1 cellular context compared by ENCODE assay signal in genomic region chr14:24188251-24189058, GRCh38.
TF ChIP-seq lines count a peak whose summit lies in the region.

A gene with protein sequence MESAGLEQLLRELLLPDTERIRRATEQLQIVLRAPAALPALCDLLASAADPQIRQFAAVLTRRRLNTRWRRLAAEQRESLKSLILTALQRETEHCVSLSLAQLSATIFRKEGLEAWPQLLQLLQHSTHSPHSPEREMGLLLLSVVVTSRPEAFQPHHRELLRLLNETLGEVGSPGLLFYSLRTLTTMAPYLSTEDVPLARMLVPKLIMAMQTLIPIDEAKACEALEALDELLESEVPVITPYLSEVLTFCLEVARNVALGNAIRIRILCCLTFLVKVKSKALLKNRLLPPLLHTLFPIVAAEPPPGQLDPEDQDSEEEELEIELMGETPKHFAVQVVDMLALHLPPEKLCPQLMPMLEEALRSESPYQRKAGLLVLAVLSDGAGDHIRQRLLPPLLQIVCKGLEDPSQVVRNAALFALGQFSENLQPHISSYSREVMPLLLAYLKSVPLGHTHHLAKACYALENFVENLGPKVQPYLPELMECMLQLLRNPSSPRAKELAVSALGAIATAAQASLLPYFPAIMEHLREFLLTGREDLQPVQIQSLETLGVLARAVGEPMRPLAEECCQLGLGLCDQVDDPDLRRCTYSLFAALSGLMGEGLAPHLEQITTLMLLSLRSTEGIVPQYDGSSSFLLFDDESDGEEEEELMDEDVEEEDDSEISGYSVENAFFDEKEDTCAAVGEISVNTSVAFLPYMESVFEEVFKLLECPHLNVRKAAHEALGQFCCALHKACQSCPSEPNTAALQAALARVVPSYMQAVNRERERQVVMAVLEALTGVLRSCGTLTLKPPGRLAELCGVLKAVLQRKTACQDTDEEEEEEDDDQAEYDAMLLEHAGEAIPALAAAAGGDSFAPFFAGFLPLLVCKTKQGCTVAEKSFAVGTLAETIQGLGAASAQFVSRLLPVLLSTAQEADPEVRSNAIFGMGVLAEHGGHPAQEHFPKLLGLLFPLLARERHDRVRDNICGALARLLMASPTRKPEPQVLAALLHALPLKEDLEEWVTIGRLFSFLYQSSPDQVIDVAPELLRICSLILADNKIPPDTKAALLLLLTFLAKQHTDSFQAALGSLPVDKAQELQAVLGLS (minus strand): TSS chr14:24188816. CDS start chr14:24188787, 29 bp downstream.

TF ChIP-seq in HepG2, 621 proteins besides CTCF, POLR2A, EP300 and RAD21 (continued from another document and continues in another):
- TF ChIP-seq TCF7 (IDR thresholded peaks at IDR 0.05; ENCODE audit: low read depth) = peak; percentile 57; the same call in 1 of the 2 replicates
- peak; percentile 100 for TF ChIP-seq MYC (CRISPR knock-in tag; IDR thresholded peaks at IDR 0.05; ENCODE audit: borderline replicate concordance)
- peak; percentile 99 for TF ChIP-seq ZNF407 (CRISPR knock-in tag; IDR thresholded peaks at IDR 0.05; ENCODE audit: not compliant biosample characterization)
- peak; percentile 96 for TF ChIP-seq ISL2 (CRISPR knock-in tag; IDR thresholded peaks at IDR 0.05)
- TF ChIP-seq HDAC1 (CRISPR knock-in tag; IDR thresholded peaks at IDR 0.05) = no peak
- peak; percentile 100 for TF ChIP-seq SMYD3 (CRISPR knock-in tag; IDR thresholded peaks at IDR 0.05)
- TF ChIP-seq IRF2 (CRISPR knock-in tag; IDR thresholded peaks at IDR 0.05) = peak; percentile 100
- TF ChIP-seq HMG20A (CRISPR knock-in tag; IDR thresholded peaks at IDR 0.05; ENCODE audit: borderline replicate concordance) = peak; percentile 71; the same call in 1 of the 2 replicates
- no peak for TF ChIP-seq NFIC (IDR thresholded peaks at IDR 0.05; ENCODE audit: low read length)
- no peak; the same call in 1 of the 2 replicates for TF ChIP-seq GPN1 (CRISPR knock-in tag; IDR thresholded peaks at IDR 0.05; ENCODE audit: borderline replicate concordance)
- TF ChIP-seq, protein P1, sequence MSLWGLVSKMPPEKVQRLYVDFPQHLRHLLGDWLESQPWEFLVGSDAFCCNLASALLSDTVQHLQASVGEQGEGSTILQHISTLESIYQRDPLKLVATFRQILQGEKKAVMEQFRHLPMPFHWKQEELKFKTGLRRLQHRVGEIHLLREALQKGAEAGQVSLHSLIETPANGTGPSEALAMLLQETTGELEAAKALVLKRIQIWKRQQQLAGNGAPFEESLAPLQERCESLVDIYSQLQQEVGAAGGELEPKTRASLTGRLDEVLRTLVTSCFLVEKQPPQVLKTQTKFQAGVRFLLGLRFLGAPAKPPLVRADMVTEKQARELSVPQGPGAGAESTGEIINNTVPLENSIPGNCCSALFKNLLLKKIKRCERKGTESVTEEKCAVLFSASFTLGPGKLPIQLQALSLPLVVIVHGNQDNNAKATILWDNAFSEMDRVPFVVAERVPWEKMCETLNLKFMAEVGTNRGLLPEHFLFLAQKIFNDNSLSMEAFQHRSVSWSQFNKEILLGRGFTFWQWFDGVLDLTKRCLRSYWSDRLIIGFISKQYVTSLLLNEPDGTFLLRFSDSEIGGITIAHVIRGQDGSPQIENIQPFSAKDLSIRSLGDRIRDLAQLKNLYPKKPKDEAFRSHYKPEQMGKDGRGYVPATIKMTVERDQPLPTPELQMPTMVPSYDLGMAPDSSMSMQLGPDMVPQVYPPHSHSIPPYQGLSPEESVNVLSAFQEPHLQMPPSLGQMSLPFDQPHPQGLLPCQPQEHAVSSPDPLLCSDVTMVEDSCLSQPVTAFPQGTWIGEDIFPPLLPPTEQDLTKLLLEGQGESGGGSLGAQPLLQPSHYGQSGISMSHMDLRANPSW (CRISPR knock-in tag; IDR thresholded peaks at IDR 0.05; ENCODE audit: borderline replicate concordance) = peak; percentile 100; the same call in 1 of the 2 replicates
- TF ChIP-seq GATA4 (IDR thresholded peaks at IDR 0.05; ENCODE audit: borderline replicate concordance, low read depth) = peak; percentile 79; the same call in 1 of the 2 replicates
- TF ChIP-seq DNMT1 (CRISPR knock-in tag; IDR thresholded peaks at IDR 0.05) = peak; percentile 97; the same call in 1 of the 2 replicates
- peak; percentile 93; the same call in 1 of the 2 replicates for TF ChIP-seq FIP1L1 (IDR thresholded peaks at IDR 0.05; ENCODE audit: borderline replicate concordance, insufficient read depth, low read depth, low read length)
- TF ChIP-seq HINFP (CRISPR knock-in tag; IDR thresholded peaks at IDR 0.05; ENCODE audit: low read depth) = peak; percentile 84; the same call in 1 of the 2 replicates
- no peak for TF ChIP-seq ZNF282 (IDR thresholded peaks at IDR 0.05; ENCODE audit: partially characterized antibody)
- no peak; the same call in 1 of the 2 replicates for TF ChIP-seq ELF4 (CRISPR knock-in tag; IDR thresholded peaks at IDR 0.05; ENCODE audit: borderline replicate concordance)
- peak; percentile 97 for TF ChIP-seq AGO1 (IDR thresholded peaks at IDR 0.05; ENCODE audit: low read depth, low read length, poor library complexity, severe bottlenecking)
- TF ChIP-seq DMTF1 (CRISPR knock-in tag; IDR thresholded peaks at IDR 0.05) = no peak
- TF ChIP-seq ZSCAN31 (CRISPR knock-in tag; IDR thresholded peaks at IDR 0.05; ENCODE audit: low read depth) = peak; percentile 99
- TF ChIP-seq, protein P2, sequence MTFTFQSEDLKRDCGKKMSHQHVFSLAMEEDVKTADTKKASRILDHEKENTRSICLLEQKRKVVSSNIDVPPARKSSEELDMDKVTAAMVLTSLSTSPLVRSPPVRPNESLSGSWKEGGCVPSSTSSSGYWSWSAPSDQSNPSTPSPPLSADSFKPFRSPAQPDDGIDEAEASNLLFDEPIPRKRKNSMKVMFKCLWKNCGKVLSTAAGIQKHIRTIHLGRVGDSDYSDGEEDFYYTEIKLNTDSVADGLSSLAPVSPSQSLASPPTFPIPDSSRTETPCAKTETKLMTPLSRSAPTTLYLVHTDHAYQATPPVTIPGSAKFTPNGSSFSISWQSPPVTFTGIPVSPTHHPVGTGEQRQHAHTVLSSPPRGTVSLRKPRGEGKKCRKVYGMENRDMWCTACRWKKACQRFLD (CRISPR knock-in tag; IDR thresholded peaks at IDR 0.05; ENCODE audit: borderline replicate concordance) = peak; percentile 99
- peak; percentile 99 for TF ChIP-seq GABPB1 (CRISPR knock-in tag; IDR thresholded peaks at IDR 0.05)
- TF ChIP-seq, protein P3, sequence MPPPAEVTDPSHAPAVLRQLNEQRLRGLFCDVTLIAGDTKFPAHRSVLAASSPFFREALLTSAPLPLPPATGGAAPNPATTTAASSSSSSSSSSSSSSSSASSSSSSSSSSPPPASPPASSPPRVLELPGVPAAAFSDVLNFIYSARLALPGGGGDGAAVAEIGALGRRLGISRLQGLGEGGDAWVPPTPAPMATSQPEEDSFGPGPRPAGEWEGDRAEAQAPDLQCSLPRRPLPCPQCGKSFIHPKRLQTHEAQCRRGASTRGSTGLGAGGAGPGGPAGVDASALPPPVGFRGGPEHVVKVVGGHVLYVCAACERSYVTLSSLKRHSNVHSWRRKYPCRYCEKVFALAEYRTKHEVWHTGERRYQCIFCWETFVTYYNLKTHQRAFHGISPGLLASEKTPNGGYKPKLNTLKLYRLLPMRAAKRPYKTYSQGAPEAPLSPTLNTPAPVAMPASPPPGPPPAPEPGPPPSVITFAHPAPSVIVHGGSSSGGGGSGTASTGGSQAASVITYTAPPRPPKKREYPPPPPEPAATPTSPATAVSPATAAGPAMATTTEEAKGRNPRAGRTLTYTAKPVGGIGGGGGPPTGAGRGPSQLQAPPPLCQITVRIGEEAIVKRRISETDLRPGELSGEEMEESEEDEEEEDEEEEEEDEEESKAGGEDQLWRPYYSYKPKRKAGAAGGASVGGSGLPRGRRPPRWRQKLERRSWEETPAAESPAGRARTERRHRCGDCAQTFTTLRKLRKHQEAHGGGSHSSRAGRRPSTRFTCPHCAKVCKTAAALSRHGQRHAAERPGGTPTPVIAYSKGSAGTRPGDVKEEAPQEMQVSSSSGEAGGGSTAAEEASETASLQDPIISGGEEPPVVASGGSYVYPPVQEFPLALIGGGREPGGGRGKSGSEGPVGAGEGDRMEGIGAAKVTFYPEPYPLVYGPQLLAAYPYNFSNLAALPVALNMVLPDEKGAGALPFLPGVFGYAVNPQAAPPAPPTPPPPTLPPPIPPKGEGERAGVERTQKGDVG (CRISPR knock-in tag; IDR thresholded peaks at IDR 0.05; ENCODE audit: borderline replicate concordance) = peak; percentile 99
- TF ChIP-seq SUZ12 (IDR thresholded peaks at IDR 0.05; ENCODE audit: low read depth, low read length) = 0 out of 2 replicates have a peak, but pooled peaks have one; percentile 4
- peak; percentile 99 for TF ChIP-seq ZNF891 (CRISPR knock-in tag; IDR thresholded peaks at IDR 0.05)
- peak; percentile 94 for TF ChIP-seq NKX3-1 (CRISPR knock-in tag; IDR thresholded peaks at IDR 0.05)
- peak; percentile 93; the same call in 1 of the 2 replicates for TF ChIP-seq ZIK1 (CRISPR knock-in tag; IDR thresholded peaks at IDR 0.05; ENCODE audit: borderline replicate concordance, low read depth)
- peak; percentile 94; the same call in 1 of the 2 replicates for TF ChIP-seq MEIS1 (CRISPR knock-in tag; IDR thresholded peaks at IDR 0.05; ENCODE audit: borderline replicate concordance)
- TF ChIP-seq NONO (IDR thresholded peaks at IDR 0.05) = no peak
- TF ChIP-seq NONO (CRISPR knock-in tag; conservative IDR thresholded peaks at IDR 0.05) = no peak
- TF ChIP-seq ARNT (IDR thresholded peaks at IDR 0.05) = no peak
- TF ChIP-seq ZNF576 (CRISPR knock-in tag; IDR thresholded peaks at IDR 0.05) = peak; percentile 92
- no peak for TF ChIP-seq EEA1 (CRISPR knock-in tag; IDR thresholded peaks at IDR 0.05; ENCODE audit: borderline replicate concordance)
- no peak for TF ChIP-seq HNRNPUL1 (IDR thresholded peaks at IDR 0.05; ENCODE audit: low read depth, low read length)
